Comparison of ENCODE assay signal across 17 cellular contexts in the genomic region with DNA sequence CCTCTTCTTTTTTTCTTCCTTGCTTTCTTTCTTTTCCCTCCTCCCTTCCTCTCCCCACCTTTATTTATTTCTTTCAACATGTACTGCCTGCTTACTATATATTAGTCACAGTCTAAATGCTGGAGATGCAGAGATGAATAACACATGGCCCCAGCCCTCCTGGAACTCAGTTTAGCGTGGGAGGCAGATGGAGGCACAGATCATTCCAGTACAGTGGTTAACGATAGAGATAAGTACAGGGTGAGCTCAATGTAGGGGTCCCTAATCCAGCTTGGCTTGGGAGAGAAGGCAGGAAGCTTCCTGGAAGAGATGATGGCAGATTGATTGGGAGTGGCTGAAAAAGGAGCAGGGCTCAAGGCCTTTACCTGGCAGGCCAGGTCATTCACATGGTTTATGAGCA. TPM values are rescaled to one million over a fixed set of nuclear protein-coding genes. Genes with fewer than 3 reads are reported as not detected.
A peak's percentile ranks its signal among the peaks of the same experiment; 100 is the strongest.
DNase-seq lines count a peak whose midpoint lies in the region; ATAC-seq, FAIRE-seq and TF ChIP-seq lines count a peak whose summit lies in the region.
"Had no signal": no experiment of that assay in that cellular context is flagged by ENCODE, and none has a peak within 500 bp of the region (broad histone marks: within the 10 kb centered on the region; RNA-seq: fewer than 3 reads in every experiment).

No MANE protein-coding gene starts in this region.

- no peak overlapping the region for H3K27ac Mint-ChIP-seq in MCF 10A (ENCODE audit: low read depth, unreplicated experiment)
- H3K27ac Mint-ChIP-seq: activated naive CD8-positive, alpha-beta T cell; GM23338 had no signal

- H3K36me3 ChIP-seq in breast epithelium: no peaks in the 10 kb centered on the region
- H3K36me3 ChIP-seq in K562 (ENCODE audit: control insufficient read depth, insufficient read depth, low read length): no peaks in the 10 kb centered on the region
- no peaks in the 10 kb centered on the region for H3K36me3 ChIP-seq in left lung
- H3K36me3 ChIP-seq in tibial nerve: no peaks in the 10 kb centered on the region
- H3K36me3 ChIP-seq: tibial artery had no signal

- H3K4me3 Mint-ChIP-seq in MCF 10A (ENCODE audit: unreplicated experiment): no peak overlapping the region
- H3K4me3 Mint-ChIP-seq: activated naive CD8-positive, alpha-beta T cell; GM23338 had no signal

- H3K9me1 ChIP-seq in K562 (ENCODE audit: control insufficient read depth, insufficient read depth, low read length): no peaks in the 10 kb centered on the region

- no peak for TF ChIP-seq RAD21 in K562 (CRISPR knock-in tag; conservative IDR thresholded peaks at IDR 0.05 in 1 of 2, IDR thresholded peaks at IDR 0.05 in 1 of 2)

- H3K27ac ChIP-seq in breast epithelium (no peak overlapping the region), K562 (ENCODE audit: extremely low read depth, low read depth, low read length) (no peak overlapping the region), left lung (peak overlapping the region in 1 of 2 donors; percentile 22), tibial nerve (no peak overlapping the region)
- H3K27ac ChIP-seq: PC-9, tibial artery had no signal

- no peak for TF ChIP-seq CTCF in MCF 10A (IDR thresholded peaks at IDR 0.05; ENCODE audit: unreplicated experiment)
- TF ChIP-seq CTCF in breast epithelium (IDR thresholded peaks at IDR 0.05): no peak
- no peak for TF ChIP-seq CTCF in K562 (IDR thresholded peaks at IDR 0.05 in 2 of 3, conservative IDR thresholded peaks at IDR 0.05 in 1 of 3; ENCODE audit: insufficient read depth in 2 of 3, low read depth in 1 of 3, low read length in 3 of 3)
- TF ChIP-seq CTCF in left lung (IDR thresholded peaks at IDR 0.05): no peak
- TF ChIP-seq CTCF in tibial nerve (IDR thresholded peaks at IDR 0.05): no peak

- no peaks in the 10 kb centered on the region for H3K9me3 ChIP-seq in breast epithelium
- H3K9me3 ChIP-seq in K562 (replicated peaks; ENCODE audit: control insufficient read depth, insufficient read depth, low read depth, low read length): no peaks in the 10 kb centered on the region
- H3K9me3 ChIP-seq in left lung: no peaks in the 10 kb centered on the region
- H3K9me3 ChIP-seq in tibial nerve: no peaks in the 10 kb centered on the region
- H3K9me3 ChIP-seq: tibial artery had no signal

- POLR2A ChIA-PET in MCF 10A (lab: Yijun Ruan, JAX) (interaction anchor here (1.3 to 1.5 kb wide), 2 partner anchors 31 to 55 kb away, joined by 3 to 4 read pairs; no protein-coding TSS in a partner anchor), K562 (lab: Yijun Ruan, JAX) (interaction anchor here (0.7 kb wide), 1 partner anchor 196 kb away, joined by 3 read pairs; no protein-coding TSS in a partner anchor), HEK293T (lab: Yijun Ruan, JAX) (no interaction called here)

- DNase-seq in MCF 10A (ENCODE audit: unreplicated experiment) (peak; percentile 58), breast epithelium (ENCODE audit: low spot score in 2 of 2) (no peak), K562 (ENCODE audit: extremely low read depth in 1 of 4, low spot score in 3 of 4) (peak in 3 of 4 experiments; percentile 61 to 67 (median 63)), iris pigment epithelial cell (ENCODE audit: low read depth) (peak; percentile 81), NOMO-1 treated with dmso at 0.1 percent for 144 hours (lab: John Stamatoyannopoulos, UW; ENCODE audit: unreplicated experiment) (no peak), HEK293T (ENCODE audit: extremely low spot score) (no peak), left lung (no peak), tibial nerve (ENCODE audit: low spot score in 2 of 2) (no peak)
- DNase-seq: activated CD4-positive, alpha-beta T cell treated with anti-CD3 and anti-CD28 coated beads for 1 hour; NCI-H146; PC-9; stimulated activated CD4-positive, alpha-beta T cell treated with anti-CD3 and anti-CD28 coated beads, Interleukin-1b, Interleukin-23, amount 100 ng/mL, for 48 hours; tibial artery had no signal

- no peaks in the 10 kb centered on the region for H4K20me1 ChIP-seq in K562 (replicated peaks; ENCODE audit: control insufficient read depth, insufficient read depth, low read length)

- in situ Hi-C loops in K562 (cut with MboI): no loop called here

- no peak for FAIRE-seq in K562 (lab: Jason Lieb, UNC)
- FAIRE-seq: A204.1, D721Med had no signal

- no peak overlapping the region for H3K4me3 ChIP-seq in breast epithelium
- H3K4me3 ChIP-seq in K562: no peak overlapping the region
- no peak overlapping the region for H3K4me3 ChIP-seq in left lung
- no peak overlapping the region for H3K4me3 ChIP-seq in tibial nerve
- H3K4me3 ChIP-seq: GM23338, PC-9, tibial artery had no signal

- intact Hi-C loops in MCF 10A (cut with micrococcal nuclease): loop anchor here (5.0 kb wide), 1 partner anchor 142 kb away; no protein-coding TSS in a partner anchor
- intact Hi-C loops in breast epithelium (cut with DNase I; ENCODE audit: low total_unique reads): no loop called here
- intact Hi-C loops in K562 (cut with micrococcal nuclease): no loop called here
- intact Hi-C loops in left lung (cut with DNase I): no loop called here

- TF ChIP-seq POLR2A in breast epithelium (IDR thresholded peaks at IDR 0.05) (no peak), K562 (conservative IDR thresholded peaks at IDR 0.05) (no peak), tibial nerve (IDR thresholded peaks at IDR 0.05) (no peak)

- ATAC-seq in K562: no peak
- no peak for ATAC-seq in left lung
- ATAC-seq: GM23338 had no signal

- no peaks in the 10 kb centered on the region for H3K36me3 Mint-ChIP-seq in MCF 10A (ENCODE audit: insufficient read depth, unreplicated experiment)

- H3K9ac ChIP-seq in K562 (ENCODE audit: insufficient read depth in 1 of 2, low read depth in 2 of 2, low read length in 2 of 2): no peak overlapping the region

- peaks cover 18% of the 10 kb centered on the region for H3K4me1 Mint-ChIP-seq in MCF 10A (ENCODE audit: insufficient read depth, unreplicated experiment)

- H3K27me3 Mint-ChIP-seq in MCF 10A (ENCODE audit: insufficient read depth, unreplicated experiment): peaks cover 2% of the 10 kb centered on the region
- H3K27me3 Mint-ChIP-seq: activated naive CD8-positive, alpha-beta T cell had no signal

- H3K27me3 ChIP-seq in breast epithelium (no peaks in the 10 kb centered on the region), K562 (ENCODE audit: control insufficient read depth in 2 of 2, insufficient read depth in 2 of 2, low read length in 2 of 2) (no peaks in the 10 kb centered on the region), left lung (no peaks in the 10 kb centered on the region), tibial nerve (no peaks in the 10 kb centered on the region)
- H3K27me3 ChIP-seq: tibial artery had no signal

- BruUV-seq in MCF 10A (replicated peaks; lab: Mats Ljungman, UMichigan): no TSS peak
- no TSS peak for BruUV-seq in K562 (replicated peaks; lab: Mats Ljungman, UMichigan)

- H2AFZ ChIP-seq in K562 (ENCODE audit: low read depth, low read length): no peak overlapping the region
- H2AFZ ChIP-seq: GM23338, PC-9 had no signal

- H3K4me1 ChIP-seq in breast epithelium: peaks cover 0 to 2% of the 10 kb centered on the region in 2 donors
- H3K4me1 ChIP-seq in K562 (replicated peaks in 1 of 2; ENCODE audit: control insufficient read depth in 2 of 2, insufficient read depth in 2 of 2, low read length in 2 of 2): peaks cover 8 to 28% of the 10 kb centered on the region in 2 experiments; a peak in 4 of 5 replicates
- peaks cover 21 to 32% of the 10 kb centered on the region in 2 donors for H3K4me1 ChIP-seq in left lung
- peaks cover 0 to 21% (median 4%) of the 10 kb centered on the region in 4 donors for H3K4me1 ChIP-seq in tibial nerve

- WGBS in K562 (ENCODE audit: insufficient coverage, low coverage, missing lambda C conversion rate): 0% methylated on average over 2 of the region's 2 CpGs
- WGBS in tibial nerve, 2 donors: 66 to 78% methylated on average over 2 of the region's 2 CpGs

- no peaks in the 10 kb centered on the region for H3K9me3 Mint-ChIP-seq in MCF 10A (ENCODE audit: unreplicated experiment)
- H3K9me3 Mint-ChIP-seq: GM23338 had no signal

- H3K4me2 ChIP-seq in K562 (ENCODE audit: insufficient read depth, low read length): no peak overlapping the region
- H3K4me2 ChIP-seq: GM23338, PC-9 had no signal

- H3K79me2 ChIP-seq in K562 (ENCODE audit: control insufficient read depth, insufficient read depth, low read length): no peaks in the 10 kb centered on the region

- CTCF ChIA-PET in MCF 10A (lab: Yijun Ruan, JAX) (interaction anchor here (0.6 to 1.9 kb wide), 2 partner anchors 88 to 159 kb away, joined by 3 to 7 read pairs; no protein-coding TSS in a partner anchor), K562 (lab: Yijun Ruan, JAX; ENCODE audit: low intra/inter-chr PET ratio) (no interaction called here), HEK293T (lab: Yijun Ruan, JAX) (no interaction called here)

- 0 out of 2 replicates have a peak, but pooled peaks have one; percentile 26 for TF ChIP-seq EP300 in K562 (IDR thresholded peaks at IDR 0.05; ENCODE audit: low read length)
- no peak for TF ChIP-seq EP300 in tibial nerve (IDR thresholded peaks at IDR 0.05)

TF ChIP-seq in K562, 482 proteins besides CTCF, POLR2A, EP300 and RAD21 (continues in another document):
- TF ChIP-seq DACH1 (IDR thresholded peaks at IDR 0.05; ENCODE audit: partially characterized antibody) (peak; percentile 50), L3MBTL2 (IDR thresholded peaks at IDR 0.05) (peak; percentile 11; the same call in 1 of the 2 replicates)

TF ChIP-seq in HEK293T, 16 proteins besides CTCF, POLR2A, EP300 and RAD21 (continues in another document):
- no peak for TF ChIP-seq ZNF384 (IDR thresholded peaks at IDR 0.05)
- no peak for TF ChIP-seq FOXM1 (IDR thresholded peaks at IDR 0.05; ENCODE audit: borderline replicate concordance)

RNA-seq across cellular contexts. Expression of gene PPP2R5A, which starts 55.6 kb away (rescaled TPM):
- total RNA-seq in MCF 10A (2022) (37.5 and 38.6 TPM in 2 replicates), breast epithelium (10 to 100 TPM; 48.5 to 85.5 (median 57.4) TPM), K562 (2014; rRNA removed) (57.2 and 59.8 TPM in 2 replicates), K562 (2014; rRNA removed; fragmentation: Illumina TruSeq; extraction: Trizol) (64.3 and 73.5 TPM in 2 replicates), K562 (2015; rRNA removed; fragmentation: Illumina TruSeq; extraction: Trizol) (66.1 and 69.6 TPM in 2 replicates), K562 (2021) (70.9 and 71.1 TPM in 2 replicates), left lung (10 to 100 TPM; 61.1 to 71.9 TPM), tibial nerve (10 to 100 TPM; 38.5 to 48.0 (median 41.7) TPM)
- 22.5 and 38.1 TPM in 2 replicates for total RNA-seq in K562 (2011; cell fraction: chromatin; rRNA removed; ENCODE audit: low replicate concordance)
- total RNA-seq in K562 (2011; cell fraction: nucleolus; rRNA removed): 17.6 and 18.8 TPM in 2 replicates
- total RNA-seq in K562 (2011; cell fraction: nucleoplasm; rRNA removed): 24.0 and 38.3 TPM in 2 replicates
- polyA plus RNA-seq in K562 (2011; rRNA removed) (79.3 and 106 TPM in 2 replicates), K562 (2014; fragmentation: Illumina TruSeq; extraction: Trizol) (62.9 and 71.3 TPM in 2 replicates), K562 (2014; fragmentation: Nextera tagmentation; extraction: Ambion mirVana) (10 to 100 TPM; 26.9 to 31.2 TPM), K562 (2014; rRNA removed) (53.8 and 62.2 TPM in 2 replicates)
- 37.4 and 45.8 TPM in 2 replicates for polyA plus RNA-seq in K562 (2011; cell fraction: cytosol; rRNA removed)
- 26.6 and 37.4 TPM in 2 replicates for polyA plus RNA-seq in K562 (2011; cell fraction: nucleus; rRNA removed)
- 45.3 and 51.5 TPM in 2 replicates for polyA plus RNA-seq in K562 (2012)
- 59.4 and 61.4 TPM in 2 replicates for polyA minus RNA-seq in K562 (2011; rRNA and poly(A)+ RNA removed)
- polyA minus RNA-seq in K562 (2011; cell fraction: cytosol; rRNA and poly(A)+ RNA removed): 33.0 and 37.2 TPM in 2 replicates
- 25.4 and 30.1 TPM in 2 replicates for polyA minus RNA-seq in K562 (2011; cell fraction: nucleus; rRNA and poly(A)+ RNA removed)

Comparison
In these comparisons a context has a peak if more than half of its experiments do, and no peak if none do; other contexts are left out.
1. DNase-seq: peak in MCF 10A (single experiment), K562 (3 of 4) and iris pigment epithelial cell (single experiment); none in breast epithelium (0 of 2), NOMO-1 treated with dmso at 0.1 percent for 144 hours (single experiment), HEK293T (single experiment), left lung (0 of 2) and tibial nerve (0 of 2).